ENCODE assay signal across 12 cellular contexts in the genomic region with DNA sequence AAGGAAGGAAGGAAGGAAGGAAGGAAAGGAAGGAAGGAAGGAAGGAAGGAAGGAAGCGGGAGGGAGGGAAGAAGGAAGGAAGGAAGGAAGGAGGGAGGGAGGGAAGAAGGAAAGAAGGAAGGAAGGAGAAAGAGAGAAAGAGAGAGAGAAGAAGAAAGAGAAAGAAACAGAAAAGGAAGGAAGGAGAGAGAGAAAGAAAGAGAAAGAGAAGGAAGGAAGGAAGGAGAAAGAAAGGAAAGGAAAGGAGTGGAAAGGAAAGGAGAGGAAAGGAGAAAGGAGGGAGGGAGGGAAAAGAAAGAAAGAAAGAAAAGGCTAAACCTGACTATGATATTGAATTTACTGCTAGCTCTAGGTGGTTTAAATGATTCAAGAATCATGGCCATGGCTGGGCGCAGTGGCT. TPM values are rescaled to one million over a fixed set of nuclear protein-coding genes. Genes with fewer than 3 reads are reported as not detected.
"Had no signal": no experiment of that assay in that cellular context is flagged by ENCODE, and none has a peak within 500 bp of the region (broad histone marks: within the 10 kb centered on the region; RNA-seq: fewer than 3 reads in every experiment).

No MANE protein-coding gene starts in this region.

- ATAC-seq: GM23338, HCT116 had no signal

- H3K27ac ChIP-seq: GM23248 had no signal

- H3K4me3 Mint-ChIP-seq: GM23338, H9, HFFc6 had no signal

- H3K27ac Mint-ChIP-seq: GM23338, HFFc6 had no signal

- H3K4me3 ChIP-seq: GM23248, GM23338, HAP-1 had no signal

- H3K4me2 ChIP-seq: GM23338 had no signal

- H3K9ac ChIP-seq: GM23248 had no signal

- H2AFZ ChIP-seq: GM23248, GM23338 had no signal

- H3K36me3 ChIP-seq: HAP-1 had no signal

- H3K4me1 Mint-ChIP-seq: H9 had no signal

- FAIRE-seq: H1, H54 had no signal

- DNase-seq: GM23248, GOT3, H7, H9, HCEC 1CT, HFFc6 had no signal

- H3K4me1 ChIP-seq: HAP-1 had no signal

RNA-seq across cellular contexts. Expression of gene ASIP, which starts 5.3 kb away (rescaled TPM):
- total RNA-seq: GM23248, GM23338, H1, H4, H7, H9, HFFc6 had no signal
- polyA plus RNA-seq: GM23248, GM23338, H1 had no signal
